ENCODE assay signal across 20 cellular contexts in genomic region chr18:59515147-59515546, GRCh38.
"Had no signal": no experiment of that assay in that cellular context is flagged by ENCODE, and none has a peak within 500 bp of the region (broad histone marks: within the 10 kb centered on the region; RNA-seq: fewer than 3 reads in every experiment).

No MANE protein-coding gene starts in this region.

- DNase-seq: activated B cell treated with CpG ODN at 0.5 μM for 24 hours; activated CD4-positive, alpha-beta T cell treated with anti-CD3 and anti-CD28 coated beads for 48 hours; activated CD8-positive, alpha-beta memory T cell treated with anti-CD3 and anti-CD28 coated beads, Interleukin-2, amount 50 U/mL, for 48 hours; activated CD8-positive, alpha-beta T cell treated with anti-CD3 and anti-CD28 coated beads, Interleukin-2, amount 10 ng/mL, durations not matched to agents 7 days and 5 days; activated gamma-delta T cell; activated T-cell treated with anti-CD3 and anti-CD28 coated beads, Interleukin-2, amount 50 U/mL, for 72 hours; effector memory CD4-positive, alpha-beta T cell; nephron progenitor cell; occipital lobe; psoas muscle; SIG-M5; stimulated activated CD4-positive, alpha-beta T cell treated with anti-CD3 and anti-CD28 coated beads, Interleukin-2, amount 100 ng/mL, for 48 hours; tibial artery had no signal

- ATAC-seq: activated CD8-positive, alpha-beta T cell treated with anti-CD3 and anti-CD28 coated beads, Interleukin-2, amount 10 ng/mL, durations not matched to agents 7 days and 5 days; activated naive CD4-positive, alpha-beta T cell treated with anti-CD3 and anti-CD28 coated beads, Interleukin-2, amount 50 U/mL, for 72 hours; activated T-cell treated with anti-CD3 and anti-CD28 coated beads, Interleukin-2, amount 50 U/mL, for 72 hours; left lobe of liver; stimulated activated memory B cell treated with anti-CD40 and anti-IgM and Interleukin-4, amounts not matched to agents 10 μg/mL and 1 μg/mL and 100 μg/mL, for 72 hours had no signal

- H3K9me3 ChIP-seq: gastroesophageal sphincter, psoas muscle had no signal

- H3K4me3 Mint-ChIP-seq: activated B cell treated with CpG ODN at 0.5 μM for 24 hours; activated CD8-positive, alpha-beta T cell treated with anti-CD3 and anti-CD28 coated beads, Interleukin-2, amount 10 ng/mL, durations not matched to agents 7 days and 5 days; activated T-cell treated with anti-CD3 and anti-CD28 coated beads, Interleukin-2, amount 50 U/mL, for 72 hours; brain; dendritic cell treated with granulocyte-macrophage colony-stimulating factor and Interleukin-4, amounts not matched to agents 40 ng/mL and 50 ng/mL, for 4 days; memory B cell; nephron progenitor cell; stimulated activated memory B cell treated with anti-CD40 and anti-IgM and Interleukin-4, amounts not matched to agents 10 μg/mL and 1 μg/mL and 100 μg/mL, for 72 hours had no signal

- H3K4me1 Mint-ChIP-seq: activated B cell treated with CpG ODN at 0.5 μM for 24 hours; memory B cell; stimulated activated memory B cell treated with anti-CD40 and anti-IgM and Interleukin-4, amounts not matched to agents 10 μg/mL and 1 μg/mL and 100 μg/mL, for 72 hours had no signal

- H3K36me3 ChIP-seq: gastroesophageal sphincter, tibial artery had no signal

- H3K36me3 Mint-ChIP-seq: activated naive CD4-positive, alpha-beta T cell treated with anti-CD3 and anti-CD28 coated beads, Interleukin-2, amount 50 U/mL, for 72 hours; brain; memory B cell; stimulated activated memory B cell treated with anti-CD40 and anti-IgM and Interleukin-4, amounts not matched to agents 10 μg/mL and 1 μg/mL and 100 μg/mL, for 72 hours had no signal

- H3K9me3 Mint-ChIP-seq: activated naive CD4-positive, alpha-beta T cell treated with anti-CD3 and anti-CD28 coated beads, Interleukin-2, amount 50 U/mL, for 72 hours; activated T-cell treated with anti-CD3 and anti-CD28 coated beads, Interleukin-2, amount 50 U/mL, for 72 hours; dendritic cell treated with granulocyte-macrophage colony-stimulating factor and Interleukin-4, amounts not matched to agents 40 ng/mL and 50 ng/mL, for 4 days; memory B cell; nephron progenitor cell had no signal

- H3K27ac ChIP-seq: gastroesophageal sphincter, psoas muscle, tibial artery had no signal

- H3K4me1 ChIP-seq: psoas muscle had no signal

- H3K4me3 ChIP-seq: gastroesophageal sphincter, psoas muscle, tibial artery had no signal

- H3K27ac Mint-ChIP-seq: activated B cell treated with CpG ODN at 0.5 μM for 24 hours; activated CD8-positive, alpha-beta T cell treated with anti-CD3 and anti-CD28 coated beads, Interleukin-2, amount 10 ng/mL, durations not matched to agents 7 days and 5 days; activated naive CD4-positive, alpha-beta T cell treated with anti-CD3 and anti-CD28 coated beads, Interleukin-2, amount 50 U/mL, for 72 hours; activated T-cell treated with anti-CD3 and anti-CD28 coated beads, Interleukin-2, amount 50 U/mL, for 72 hours; dendritic cell treated with granulocyte-macrophage colony-stimulating factor and Interleukin-4, amounts not matched to agents 40 ng/mL and 50 ng/mL, for 4 days; memory B cell; nephron progenitor cell; stimulated activated memory B cell treated with anti-CD40 and anti-IgM and Interleukin-4, amounts not matched to agents 10 μg/mL and 1 μg/mL and 100 μg/mL, for 72 hours had no signal
